Comparison of ENCODE assay signal across 14 cellular contexts in the genomic region with DNA sequence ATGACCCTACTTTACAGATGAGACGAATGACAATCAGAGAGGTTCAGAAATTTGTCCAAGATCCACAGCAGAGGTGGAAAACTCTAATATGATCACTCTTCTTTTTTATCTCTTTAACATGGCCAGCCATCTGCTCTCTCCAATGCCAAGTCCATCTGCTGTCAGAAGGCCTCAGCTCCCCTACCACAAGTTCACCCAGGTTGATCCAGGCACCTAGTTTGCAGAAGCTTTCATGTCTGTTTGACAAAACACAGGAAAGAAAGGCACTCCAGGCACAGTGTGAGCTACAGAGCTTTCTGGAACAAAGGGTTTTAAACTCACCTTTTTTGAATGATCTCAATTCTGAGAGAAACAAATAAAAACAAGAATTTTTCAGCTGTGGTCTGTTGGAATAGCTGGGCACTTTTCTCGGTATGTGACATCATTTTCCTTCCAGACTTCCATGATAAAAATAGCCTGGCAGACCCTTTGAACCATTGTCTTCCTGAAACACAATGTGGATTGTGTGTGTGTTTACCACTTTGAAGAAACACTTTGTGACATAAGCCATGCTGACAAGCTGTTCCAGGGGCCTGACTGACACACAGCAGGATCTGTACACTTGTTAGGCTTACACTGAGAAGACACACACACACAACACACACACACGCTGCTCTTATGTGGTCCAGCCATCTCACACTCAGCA.
A peak's percentile ranks its signal among the peaks of the same experiment; 100 is the strongest.
DNase-seq lines count a peak whose midpoint lies in the region; ATAC-seq and TF ChIP-seq lines count a peak whose summit lies in the region.
"Had no signal": no experiment of that assay in that cellular context is flagged by ENCODE, and none has a peak within 500 bp of the region (broad histone marks: within the 10 kb centered on the region; RNA-seq: fewer than 3 reads in every experiment).

No MANE protein-coding gene starts in this region.

- no peaks in the 10 kb centered on the region for H3K79me2 ChIP-seq in osteoblast (ENCODE audit: insufficient read depth, low read length)

- peaks cover 4% of the 10 kb centered on the region for H3K9me3 Mint-ChIP-seq in glutamatergic neuron (ENCODE audit: unreplicated experiment)

- peak overlapping the region; percentile 50 for H3K27ac Mint-ChIP-seq in glutamatergic neuron (ENCODE audit: unreplicated experiment)
- H3K27ac Mint-ChIP-seq: immature natural killer cell, naive B cell had no signal

- H3K4me3 ChIP-seq in skeletal muscle tissue (ENCODE audit: low read length in 3 of 3) = no peak overlapping the region
- H3K4me3 ChIP-seq in osteoblast (ENCODE audit: insufficient read depth, low read length) = no peak overlapping the region

- no peak overlapping the region for H3K4me3 Mint-ChIP-seq in glutamatergic neuron (ENCODE audit: unreplicated experiment)
- H3K4me3 Mint-ChIP-seq: immature natural killer cell, naive B cell had no signal

- peaks cover 17% of the 10 kb centered on the region for H3K4me1 Mint-ChIP-seq in glutamatergic neuron (ENCODE audit: low read depth, unreplicated experiment)

- no peaks in the 10 kb centered on the region for H4K20me1 ChIP-seq in osteoblast (ENCODE audit: insufficient read depth, low read length)

- H3K27me3 ChIP-seq in skeletal muscle tissue (ENCODE audit: control insufficient read depth in 3 of 3, insufficient read depth in 3 of 3, low read length in 3 of 3) = peaks cover 3 to 4% (median 3%) of the 10 kb centered on the region in 3 donors
- peaks cover 30% of the 10 kb centered on the region for H3K27me3 ChIP-seq in osteoblast (ENCODE audit: insufficient read depth, low read length)

- no peaks in the 10 kb centered on the region for H3K9me3 ChIP-seq in skeletal muscle tissue (ENCODE audit: control insufficient read depth in 3 of 3, low read length in 3 of 3)
- no peaks in the 10 kb centered on the region for H3K9me3 ChIP-seq in osteoblast (ENCODE audit: low read depth, low read length)

- H3K27me3 Mint-ChIP-seq in glutamatergic neuron (ENCODE audit: unreplicated experiment) = peaks cover 4% of the 10 kb centered on the region

- H3K9ac ChIP-seq in skeletal muscle tissue (ENCODE audit: low read depth in 1 of 3, low read length in 3 of 3) = no peak overlapping the region

- no peak for DNase-seq in glutamatergic neuron
- DNase-seq in medulla oblongata (ENCODE audit: extremely low spot score) = peak; percentile 94
- no peak for DNase-seq in HT-29 (ENCODE audit: low spot score)
- no peak for DNase-seq in MV-4-11 (lab: John Stamatoyannopoulos, UW)
- DNase-seq in osteoblast (ENCODE audit: insufficient read length, low spot score, missing footprints) = no peak
- DNase-seq: AML-193; immature natural killer cell; naive B cell; NCI-H446 treated with DMSO at 0.1 percent for 48 hours; stimulated activated naive CD8-positive, alpha-beta T cell treated with anti-CD3 and anti-CD28 coated beads, Interleukin-15, Interleukin-2, amounts not matched to agents 100 U/mL and 50 U/mL, for 24 hours had no signal

- TF ChIP-seq CTCF in glutamatergic neuron (IDR thresholded peaks at IDR 0.05; ENCODE audit: partially characterized antibody, unreplicated experiment) (no peak), osteoblast (IDR thresholded peaks at IDR 0.05; ENCODE audit: extremely low read depth, low read depth, low read length) (no peak)

- H3K4me2 ChIP-seq in osteoblast (ENCODE audit: insufficient read depth, low read length) = no peak overlapping the region

- H3K36me3 Mint-ChIP-seq in glutamatergic neuron (ENCODE audit: unreplicated experiment) = peaks cover 9% of the 10 kb centered on the region
- H3K36me3 Mint-ChIP-seq: naive B cell had no signal

- peak overlapping the region; percentile 99 for H3K27ac ChIP-seq in angular gyrus (ENCODE audit: low read depth, low read length)
- H3K27ac ChIP-seq in skeletal muscle tissue (ENCODE audit: low read depth, low read length) = peak overlapping the region; percentile 75
- H3K27ac ChIP-seq in osteoblast (ENCODE audit: low read depth, low read length) = no peak overlapping the region

- H2AFZ ChIP-seq in osteoblast (ENCODE audit: low read length) = no peak overlapping the region

- peaks cover 5 to 26% (median 9%) of the 10 kb centered on the region in 3 donors for H3K4me1 ChIP-seq in skeletal muscle tissue (ENCODE audit: control insufficient read depth in 3 of 3, insufficient read depth in 3 of 3, low read length in 3 of 3)
- H3K4me1 ChIP-seq in osteoblast (ENCODE audit: insufficient read depth, low read length) = no peaks in the 10 kb centered on the region

- ATAC-seq in HG03469 (IDR thresholded peaks at IDR 0.05; ENCODE audit: unreplicated experiment) = no peak
- ATAC-seq: SK-N-SH treated with all-trans-retinoic acid at 6 μM for 48 hours; stimulated activated naive CD8-positive, alpha-beta T cell treated with anti-CD3 and anti-CD28 coated beads, Interleukin-15, Interleukin-2, amounts not matched to agents 100 U/mL and 50 U/mL, for 24 hours had no signal

- no peaks in the 10 kb centered on the region for H3K36me3 ChIP-seq in skeletal muscle tissue (ENCODE audit: control insufficient read depth in 3 of 3, insufficient read depth in 3 of 3, low read length in 3 of 3)
- no peaks in the 10 kb centered on the region for H3K36me3 ChIP-seq in osteoblast (ENCODE audit: insufficient read depth, low read length)
